In genomic region chr1:66933887-66934700, GRCh38 we compare ENCODE assay signal across 8 cellular contexts. TPM values are rescaled to one million over a fixed set of nuclear protein-coding genes. Genes with fewer than 3 reads are reported as not detected.
A peak's percentile ranks its signal among the peaks of the same experiment; 100 is the strongest.
DNase-seq lines count a peak whose midpoint lies in the region; ATAC-seq and TF ChIP-seq lines count a peak whose summit lies in the region.

No MANE protein-coding gene starts in this region.

- peak overlapping the region; percentile 79 for H3K4me2 ChIP-seq in DND-41 (ENCODE audit: insufficient read depth, low read length)
- H3K4me2 ChIP-seq in MM.1S (ENCODE audit: low read depth, low read length): peak overlapping the region; percentile 81

- H3K4me1 Mint-ChIP-seq in brain (peaks cover 77% of the 10 kb centered on the region), neural crest cell (peaks cover 38% of the 10 kb centered on the region)

- peaks cover 13% of the 10 kb centered on the region for H3F3A ChIP-seq in MM.1S (ENCODE audit: insufficient read depth, low read length)

- 31 to 34% methylated on average over 7 of the region's 7 CpGs for WGBS in aorta, 2 donors

- intact Hi-C loops in aorta (cut with DNase I): loop anchor here in 1 of 2 donors (10.0 kb wide), 1 partner anchor 121 kb away; the partner anchor contains the start of gene SLC35D1

- H3K79me2 ChIP-seq in DND-41 (ENCODE audit: insufficient read depth, low read length): peaks cover 98% of the 10 kb centered on the region
- peaks cover 95% of the 10 kb centered on the region for H3K79me2 ChIP-seq in MM.1S (ENCODE audit: low read length)

- H3K27me3 Mint-ChIP-seq in brain: peaks cover 4% of the 10 kb centered on the region
- H3K27me3 Mint-ChIP-seq in neural crest cell (ENCODE audit: low read depth): no peaks in the 10 kb centered on the region

- H3K36me3 Mint-ChIP-seq in brain (peaks cover 13% of the 10 kb centered on the region), neural crest cell (ENCODE audit: low read depth) (no peaks in the 10 kb centered on the region)

- H3K27ac ChIP-seq in DND-41 (ENCODE audit: low read length) (peak overlapping the region; percentile 48), MM.1S (ENCODE audit: low read length) (peak overlapping the region; percentile 50), aorta (ENCODE audit: low read depth in 1 of 2, low read length in 2 of 2) (no peak overlapping the region)

- H3K4me3 Mint-ChIP-seq in brain (peak overlapping the region in 4 of 5 experiments; percentile 51 to 73 (median 61)), neural crest cell (peak overlapping the region; percentile 15)

- H3K9me3 Mint-ChIP-seq in brain (no peaks in the 10 kb centered on the region), neural crest cell (no peaks in the 10 kb centered on the region)

- H3K4me1 ChIP-seq in DND-41 (ENCODE audit: insufficient read depth, low read length): peaks cover 61% of the 10 kb centered on the region
- peaks cover 14% of the 10 kb centered on the region for H3K4me1 ChIP-seq in MM.1S (ENCODE audit: low read length)
- peaks cover 5 to 8% of the 10 kb centered on the region in 2 donors for H3K4me1 ChIP-seq in aorta (ENCODE audit: control insufficient read depth in 1 of 2, insufficient read depth in 2 of 2, low read length in 2 of 2)

- no peaks in the 10 kb centered on the region for H3K9me3 ChIP-seq in DND-41 (ENCODE audit: insufficient read depth, low read length, severe bottlenecking)
- no peaks in the 10 kb centered on the region for H3K9me3 ChIP-seq in MM.1S (replicated peaks; ENCODE audit: insufficient read depth, low read length)
- no peaks in the 10 kb centered on the region for H3K9me3 ChIP-seq in aorta (ENCODE audit: control insufficient read depth, low read length)

- H3K9me2 ChIP-seq in MM.1S (replicated peaks; ENCODE audit: insufficient read depth, low read length): no peaks in the 10 kb centered on the region

- no peaks in the 10 kb centered on the region for H3K27me3 ChIP-seq in DND-41 (ENCODE audit: insufficient read depth, low read length, poor library complexity)
- no peaks in the 10 kb centered on the region for H3K27me3 ChIP-seq in MM.1S (replicated peaks; ENCODE audit: insufficient read depth, low read length)
- H3K27me3 ChIP-seq in aorta (ENCODE audit: control insufficient read depth in 1 of 2, insufficient read depth in 2 of 2, low read length in 1 of 2): no peaks in the 10 kb centered on the region

- H2AFZ ChIP-seq in DND-41 (ENCODE audit: low read depth, low read length) (no peak overlapping the region), MM.1S (ENCODE audit: low read length) (no peak overlapping the region)

- peaks cover 48% of the 10 kb centered on the region for H4K20me1 ChIP-seq in DND-41 (ENCODE audit: insufficient read depth, low read length)
- peaks cover 11% of the 10 kb centered on the region for H4K20me1 ChIP-seq in MM.1S (ENCODE audit: insufficient read depth, low read length)

- no peak overlapping the region for H3K27ac Mint-ChIP-seq in brain
- H3K27ac Mint-ChIP-seq in neural crest cell (ENCODE audit: unreplicated experiment): no peak overlapping the region

- no peaks in the 10 kb centered on the region; the same call in 1 of the 2 replicates for H3K36me3 ChIP-seq in DND-41 (ENCODE audit: insufficient read depth, low read length)
- H3K36me3 ChIP-seq in MM.1S (replicated peaks; ENCODE audit: insufficient read depth, low read length): 0 out of 2 replicates have a peak, but pooled peaks cover 3% of the 10 kb centered on the region
- H3K36me3 ChIP-seq in aorta (ENCODE audit: control insufficient read depth in 1 of 2, insufficient read depth in 2 of 2, low read length in 1 of 2): no peaks in the 10 kb centered on the region

- DNase-seq in DND-41 (no peak), MM.1S (peak; percentile 46), neural crest cell (ENCODE audit: low read depth, low spot score) (no peak), aorta (no peak), NCI-H2227 treated with DMSO at 0.1 percent for 48 hours (lab: John Stamatoyannopoulos, UW) (no peak), GM13976 (ENCODE audit: low spot score) (no peak)
- no peak for DNase-seq in stimulated activated CD4-positive, alpha-beta T cell treated with anti-CD3 and anti-CD28 coated beads, Interleukin-1b, Interleukin-23, amount 100 ng/mL, for 48 hours

- in situ Hi-C loops in GM13976 (cut with MboI; ENCODE audit: low sequenced_read_pairs, unreplicated experiment): loop anchor here (25.0 kb wide), 1 partner anchor 597 kb away; no protein-coding TSS in a partner anchor

- H3K4me3 ChIP-seq in DND-41 (ENCODE audit: low read depth in 1 of 2, low read length in 2 of 2) (peak overlapping the region; percentile 5 to 97; a peak in 2 of 4 replicates), MM.1S (ENCODE audit: low read length) (peak overlapping the region; percentile 77), aorta (ENCODE audit: low read length in 2 of 2) (peak overlapping the region in 1 of 2 donors; percentile 41)

- H3K9ac ChIP-seq in DND-41 (ENCODE audit: low read depth, low read length) (peak overlapping the region; percentile 25), MM.1S (ENCODE audit: low read length) (peak overlapping the region; percentile 89)

- ATAC-seq in DND-41 (ENCODE audit: insufficient read depth, low read depth) (no peak), aorta (ENCODE audit: low FRiP score) (no peak)

- TF ChIP-seq CTCF in DND-41 (IDR thresholded peaks at IDR 0.05; ENCODE audit: borderline replicate concordance, extremely low read depth, low read length, poor library complexity, severe bottlenecking) (no peak), MM.1S (IDR thresholded peaks at IDR 0.05; ENCODE audit: low read length) (no peak), brain (conservative IDR thresholded peaks at IDR 0.05) (no peak), neural crest cell (conservative IDR thresholded peaks at IDR 0.05) (no peak), GM13976 (IDR thresholded peaks at IDR 0.05; ENCODE audit: borderline replicate concordance, control extremely low read depth, extremely low read depth, insufficient read depth, missing control alignments) (no peak)

RNA-seq across cellular contexts. Expression of gene MIER1, which starts 9.3 kb away (rescaled TPM):
- polyA plus RNA-seq in brain (ENCODE audit: insufficient read depth, low read depth, low replicate concordance): 4.9 TPM
- total RNA-seq in neural crest cell: 29.0 and 31.4 TPM in 2 replicates
- total RNA-seq in aorta: 10 to 100 TPM; 54.6 to 55.7 TPM
- 10 to 100 TPM; 20.1 to 33.9 TPM for polyA plus RNA-seq in aorta

RNA-seq across cellular contexts. Expression of gene DNAI4, which starts 9.4 kb away (rescaled TPM):
- 2.1 TPM for polyA plus RNA-seq in brain (ENCODE audit: insufficient read depth, low read depth, low replicate concordance)
- total RNA-seq in neural crest cell: 4.0 and 8.0 TPM in 2 replicates
- total RNA-seq in aorta: 10 to 100 TPM; 20.8 to 24.2 TPM
- 1 to 10 TPM in 1 of 2 donors, under 1 TPM in 1; 0.63 to 2.9 TPM for polyA plus RNA-seq in aorta

Comparison
In these comparisons a context has a peak if more than half of its experiments do, and no peak if none do; other contexts are left out.
1. H3K27ac ChIP-seq: peak in DND-41 (single experiment) and MM.1S (single experiment); none in aorta (0 of 2).